1 cellular context compared by ENCODE assay signal in the genomic region with DNA sequence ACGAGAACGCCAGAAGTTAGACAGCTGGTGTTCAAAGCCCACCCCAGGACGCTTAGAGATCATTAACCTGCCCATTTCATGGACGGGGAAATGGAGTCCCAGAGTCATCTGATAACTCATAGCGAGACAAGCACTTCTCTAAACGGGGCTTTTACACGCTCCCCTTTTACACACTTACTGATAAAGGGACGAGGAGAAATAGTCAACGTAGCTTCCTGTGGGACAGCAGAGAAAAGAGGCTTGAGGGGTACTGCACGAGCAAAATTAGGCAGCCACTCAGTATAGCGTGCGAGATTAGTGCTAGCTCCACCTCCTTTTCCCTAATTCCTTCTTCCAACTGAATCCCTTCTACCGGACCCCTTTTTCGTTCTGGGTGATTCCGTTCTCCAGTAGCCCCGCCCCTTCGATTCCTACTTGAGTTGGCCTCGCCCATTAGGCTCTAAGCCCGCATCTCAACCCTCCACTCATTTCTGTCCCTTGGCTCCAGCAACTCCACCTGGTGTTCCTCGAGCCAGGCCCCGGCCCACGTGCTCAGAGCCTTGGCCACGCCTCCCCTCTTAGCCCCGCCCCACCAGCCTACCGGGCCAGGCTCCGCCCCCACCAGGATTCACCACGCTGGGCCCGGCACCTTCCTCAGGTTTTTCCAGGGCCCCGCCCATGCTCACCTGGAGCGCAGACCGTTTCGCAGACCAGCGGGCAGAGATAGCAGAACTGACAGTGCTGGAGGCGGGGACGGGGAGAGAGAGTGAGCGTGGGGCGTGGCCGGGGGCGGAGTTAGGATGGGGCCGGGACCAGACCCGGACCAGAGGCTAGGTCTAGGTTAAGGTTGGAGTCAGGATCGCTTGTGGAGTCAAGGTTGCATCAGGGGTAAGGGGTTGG.
TF ChIP-seq lines count a peak whose summit lies in the region.

No MANE protein-coding gene starts in this region.

TF ChIP-seq in K562, 482 proteins besides CTCF, POLR2A, EP300 and RAD21 (continues in another document):
- no peak for TF ChIP-seq ZFP36 (IDR thresholded peaks at IDR 0.05; ENCODE audit: low read depth, low read length, partially characterized antibody)
- TF ChIP-seq HNRNPLL (IDR thresholded peaks at IDR 0.05; ENCODE audit: low read depth, low read length, poor library complexity, severe bottlenecking) = no peak
- peak; percentile 33; the same call in 1 of the 2 replicates for TF ChIP-seq CBFA2T2 (conservative IDR thresholded peaks at IDR 0.05)
- TF ChIP-seq NFE2 (IDR thresholded peaks at IDR 0.05; ENCODE audit: low read depth) = 0 out of 2 replicates have a peak, but pooled peaks have one; percentile 1
- TF ChIP-seq, protein P1, sequence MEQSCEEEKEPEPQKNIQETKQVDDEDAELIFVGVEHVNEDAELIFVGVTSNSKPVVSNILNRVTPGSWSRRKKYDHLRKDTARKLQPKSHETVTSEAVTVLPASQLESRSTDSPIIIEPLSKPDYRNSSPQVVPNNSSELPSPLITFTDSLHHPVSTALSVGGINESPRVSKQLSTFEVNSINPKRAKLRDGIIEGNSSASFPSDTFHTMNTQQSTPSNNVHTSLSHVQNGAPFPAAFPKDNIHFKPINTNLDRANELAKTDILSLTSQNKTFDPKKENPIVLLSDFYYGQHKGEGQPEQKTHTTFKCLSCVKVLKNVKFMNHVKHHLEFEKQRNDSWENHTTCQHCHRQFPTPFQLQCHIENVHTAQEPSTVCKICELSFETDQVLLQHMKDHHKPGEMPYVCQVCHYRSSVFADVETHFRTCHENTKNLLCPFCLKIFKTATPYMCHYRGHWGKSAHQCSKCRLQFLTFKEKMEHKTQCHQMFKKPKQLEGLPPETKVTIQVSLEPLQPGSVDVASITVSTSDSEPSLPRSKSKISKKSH (CRISPR knock-in tag; IDR thresholded peaks at IDR 0.05) = no peak
- no peak for TF ChIP-seq ZNF778 (CRISPR knock-in tag; IDR thresholded peaks at IDR 0.05)
- no peak for TF ChIP-seq KAT8 (IDR thresholded peaks at IDR 0.05; ENCODE audit: low read depth)
- no peak for TF ChIP-seq CHD2 (IDR thresholded peaks at IDR 0.05; ENCODE audit: low read depth, low read length)
- no peak for TF ChIP-seq FOXP1 (CRISPR knock-in tag; IDR thresholded peaks at IDR 0.05)
- TF ChIP-seq CBX3 (IDR thresholded peaks at IDR 0.05; ENCODE audit: borderline replicate concordance in 1 of 2, low read length in 2 of 2) = 0 out of 3 replicates have a peak, but pooled peaks of 1 of the 2 experiments have one; percentile 61
- TF ChIP-seq TBP (optimal IDR thresholded peaks at IDR 0.05; ENCODE audit: low read depth, low read length) = peak; percentile 69
- TF ChIP-seq, protein P2, sequence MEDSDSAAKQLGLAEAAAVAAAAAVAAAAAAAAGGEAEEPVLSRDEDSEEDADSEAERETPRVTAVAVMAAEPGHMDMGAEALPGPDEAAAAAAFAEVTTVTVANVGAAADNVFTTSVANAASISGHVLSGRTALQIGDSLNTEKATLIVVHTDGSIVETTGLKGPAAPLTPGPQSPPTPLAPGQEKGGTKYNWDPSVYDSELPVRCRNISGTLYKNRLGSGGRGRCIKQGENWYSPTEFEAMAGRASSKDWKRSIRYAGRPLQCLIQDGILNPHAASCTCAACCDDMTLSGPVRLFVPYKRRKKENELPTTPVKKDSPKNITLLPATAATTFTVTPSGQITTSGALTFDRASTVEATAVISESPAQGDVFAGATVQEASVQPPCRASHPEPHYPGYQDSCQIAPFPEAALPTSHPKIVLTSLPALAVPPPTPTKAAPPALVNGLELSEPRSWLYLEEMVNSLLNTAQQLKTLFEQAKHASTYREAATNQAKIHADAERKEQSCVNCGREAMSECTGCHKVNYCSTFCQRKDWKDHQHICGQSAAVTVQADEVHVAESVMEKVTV (CRISPR knock-in tag; IDR thresholded peaks at IDR 0.05) = no peak
- TF ChIP-seq NCOR1 (IDR thresholded peaks at IDR 0.05) = no peak
- no peak for TF ChIP-seq SNRNP70 (optimal IDR thresholded peaks at IDR 0.05; ENCODE audit: low read depth, low read length)
- TF ChIP-seq BRCA1 (IDR thresholded peaks at IDR 0.05) = no peak
- TF ChIP-seq BRCA1 (CRISPR knock-in tag; IDR thresholded peaks at IDR 0.05) = no peak
- peak; percentile 40 for TF ChIP-seq CCNT2 (IDR thresholded peaks at IDR 0.05; ENCODE audit: borderline replicate concordance, extremely low read depth, insufficient read length, low read depth, low read length)
- peak; percentile 74; the same call in 1 of the 2 replicates for TF ChIP-seq JUN (IDR thresholded peaks at IDR 0.05; ENCODE audit: borderline replicate concordance, low read depth, low read length)
- TF ChIP-seq JUN (CRISPR knock-in tag; IDR thresholded peaks at IDR 0.05; ENCODE audit: borderline replicate concordance) = 0 out of 2 replicates have a peak, but pooled peaks have one; percentile 14
- TF ChIP-seq CSDE1 (IDR thresholded peaks at IDR 0.05) = no peak
- peak; percentile 48 for TF ChIP-seq TAF1 (IDR thresholded peaks at IDR 0.05; ENCODE audit: control insufficient read depth, extremely low read depth, insufficient read depth, low read length, severe bottlenecking)
- no peak for TF ChIP-seq ZNF311 (CRISPR knock-in tag; IDR thresholded peaks at IDR 0.05)
- no peak for TF ChIP-seq NFYB (IDR thresholded peaks at IDR 0.05; ENCODE audit: extremely low read depth, insufficient read length)
- TF ChIP-seq KDM2B (CRISPR knock-in tag; IDR thresholded peaks at IDR 0.05) = no peak
- TF ChIP-seq, protein P3, sequence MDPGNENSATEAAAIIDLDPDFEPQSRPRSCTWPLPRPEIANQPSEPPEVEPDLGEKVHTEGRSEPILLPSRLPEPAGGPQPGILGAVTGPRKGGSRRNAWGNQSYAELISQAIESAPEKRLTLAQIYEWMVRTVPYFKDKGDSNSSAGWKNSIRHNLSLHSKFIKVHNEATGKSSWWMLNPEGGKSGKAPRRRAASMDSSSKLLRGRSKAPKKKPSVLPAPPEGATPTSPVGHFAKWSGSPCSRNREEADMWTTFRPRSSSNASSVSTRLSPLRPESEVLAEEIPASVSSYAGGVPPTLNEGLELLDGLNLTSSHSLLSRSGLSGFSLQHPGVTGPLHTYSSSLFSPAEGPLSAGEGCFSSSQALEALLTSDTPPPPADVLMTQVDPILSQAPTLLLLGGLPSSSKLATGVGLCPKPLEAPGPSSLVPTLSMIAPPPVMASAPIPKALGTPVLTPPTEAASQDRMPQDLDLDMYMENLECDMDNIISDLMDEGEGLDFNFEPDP (CRISPR knock-in tag; IDR thresholded peaks at IDR 0.05) = no peak
- TF ChIP-seq HDAC2 (IDR thresholded peaks at IDR 0.05) = peak; percentile 76
- peak; percentile 97 for TF ChIP-seq ADNP (tag; IDR thresholded peaks at IDR 0.05)
- no peak for TF ChIP-seq ZNF717 (CRISPR knock-in tag; IDR thresholded peaks at IDR 0.05)
- peak in 1 of 3 experiments; percentile 49 for TF ChIP-seq YY1 (IDR thresholded peaks at IDR 0.05; ENCODE audit: borderline replicate concordance in 1 of 3, control insufficient read depth in 1 of 3, extremely low read depth in 1 of 3, insufficient read depth in 3 of 3, insufficient read length in 1 of 3, insufficient replicate concordance in 2 of 3, low read depth in 1 of 3, low read length in 2 of 3)
- TF ChIP-seq HEY1 (CRISPR knock-in tag; IDR thresholded peaks at IDR 0.05; ENCODE audit: borderline replicate concordance) = no peak
- no peak for TF ChIP-seq HOXB6 (CRISPR knock-in tag; IDR thresholded peaks at IDR 0.05; ENCODE audit: borderline replicate concordance)
- TF ChIP-seq, protein P4, sequence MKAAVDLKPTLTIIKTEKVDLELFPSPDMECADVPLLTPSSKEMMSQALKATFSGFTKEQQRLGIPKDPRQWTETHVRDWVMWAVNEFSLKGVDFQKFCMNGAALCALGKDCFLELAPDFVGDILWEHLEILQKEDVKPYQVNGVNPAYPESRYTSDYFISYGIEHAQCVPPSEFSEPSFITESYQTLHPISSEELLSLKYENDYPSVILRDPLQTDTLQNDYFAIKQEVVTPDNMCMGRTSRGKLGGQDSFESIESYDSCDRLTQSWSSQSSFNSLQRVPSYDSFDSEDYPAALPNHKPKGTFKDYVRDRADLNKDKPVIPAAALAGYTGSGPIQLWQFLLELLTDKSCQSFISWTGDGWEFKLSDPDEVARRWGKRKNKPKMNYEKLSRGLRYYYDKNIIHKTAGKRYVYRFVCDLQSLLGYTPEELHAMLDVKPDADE (conservative IDR thresholded peaks at IDR 0.05; ENCODE audit: control insufficient read depth, low read depth, low read length) = no peak; the same call in 1 of the 2 replicates
- no peak for TF ChIP-seq GABPA (tag; conservative IDR thresholded peaks at IDR 0.05; ENCODE audit: low read depth)
- TF ChIP-seq TEAD2 (tag; IDR thresholded peaks at IDR 0.05) = no peak
- no peak for TF ChIP-seq STAT5B (CRISPR knock-in tag; IDR thresholded peaks at IDR 0.05)
- TF ChIP-seq, protein P5, sequence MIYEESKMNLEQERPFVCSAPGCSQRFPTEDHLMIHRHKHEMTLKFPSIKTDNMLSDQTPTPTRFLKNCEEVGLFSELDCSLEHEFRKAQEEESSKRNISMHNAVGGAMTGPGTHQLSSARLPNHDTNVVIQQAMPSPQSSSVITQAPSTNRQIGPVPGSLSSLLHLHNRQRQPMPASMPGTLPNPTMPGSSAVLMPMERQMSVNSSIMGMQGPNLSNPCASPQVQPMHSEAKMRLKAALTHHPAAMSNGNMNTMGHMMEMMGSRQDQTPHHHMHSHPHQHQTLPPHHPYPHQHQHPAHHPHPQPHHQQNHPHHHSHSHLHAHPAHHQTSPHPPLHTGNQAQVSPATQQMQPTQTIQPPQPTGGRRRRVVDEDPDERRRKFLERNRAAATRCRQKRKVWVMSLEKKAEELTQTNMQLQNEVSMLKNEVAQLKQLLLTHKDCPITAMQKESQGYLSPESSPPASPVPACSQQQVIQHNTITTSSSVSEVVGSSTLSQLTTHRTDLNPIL (CRISPR knock-in tag; IDR thresholded peaks at IDR 0.05) = no peak
- TF ChIP-seq, protein P6, sequence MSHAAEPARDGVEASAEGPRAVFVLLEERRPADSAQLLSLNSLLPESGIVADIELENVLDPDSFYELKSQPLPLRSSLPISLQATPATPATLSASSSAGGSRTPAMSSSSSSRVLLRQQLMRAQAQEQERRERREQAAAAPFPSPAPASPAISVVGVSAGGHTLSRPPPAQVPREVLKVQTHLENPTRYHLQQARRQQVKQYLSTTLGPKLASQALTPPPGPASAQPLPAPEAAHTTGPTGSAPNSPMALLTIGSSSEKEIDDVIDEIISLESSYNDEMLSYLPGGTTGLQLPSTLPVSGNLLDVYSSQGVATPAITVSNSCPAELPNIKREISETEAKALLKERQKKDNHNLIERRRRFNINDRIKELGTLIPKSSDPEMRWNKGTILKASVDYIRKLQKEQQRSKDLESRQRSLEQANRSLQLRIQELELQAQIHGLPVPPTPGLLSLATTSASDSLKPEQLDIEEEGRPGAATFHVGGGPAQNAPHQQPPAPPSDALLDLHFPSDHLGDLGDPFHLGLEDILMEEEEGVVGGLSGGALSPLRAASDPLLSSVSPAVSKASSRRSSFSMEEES (CRISPR knock-in tag; IDR thresholded peaks at IDR 0.05) = no peak
- TF ChIP-seq, protein P7, sequence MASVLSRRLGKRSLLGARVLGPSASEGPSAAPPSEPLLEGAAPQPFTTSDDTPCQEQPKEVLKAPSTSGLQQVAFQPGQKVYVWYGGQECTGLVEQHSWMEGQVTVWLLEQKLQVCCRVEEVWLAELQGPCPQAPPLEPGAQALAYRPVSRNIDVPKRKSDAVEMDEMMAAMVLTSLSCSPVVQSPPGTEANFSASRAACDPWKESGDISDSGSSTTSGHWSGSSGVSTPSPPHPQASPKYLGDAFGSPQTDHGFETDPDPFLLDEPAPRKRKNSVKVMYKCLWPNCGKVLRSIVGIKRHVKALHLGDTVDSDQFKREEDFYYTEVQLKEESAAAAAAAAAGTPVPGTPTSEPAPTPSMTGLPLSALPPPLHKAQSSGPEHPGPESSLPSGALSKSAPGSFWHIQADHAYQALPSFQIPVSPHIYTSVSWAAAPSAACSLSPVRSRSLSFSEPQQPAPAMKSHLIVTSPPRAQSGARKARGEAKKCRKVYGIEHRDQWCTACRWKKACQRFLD (CRISPR knock-in tag; IDR thresholded peaks at IDR 0.05) = no peak
- TF ChIP-seq KLF13 (tag; IDR thresholded peaks at IDR 0.05; ENCODE audit: borderline replicate concordance, low read depth) = peak; percentile 32; the same call in 1 of the 2 replicates
- no peak for TF ChIP-seq MEF2A (IDR thresholded peaks at IDR 0.05; ENCODE audit: control insufficient read depth, low read depth, low read length)
- TF ChIP-seq CHD4 (IDR thresholded peaks at IDR 0.05; ENCODE audit: insufficient read depth, insufficient replicate concordance, low read depth, low read length, poor library complexity, severe bottlenecking) = no peak
- TF ChIP-seq RBM17 (IDR thresholded peaks at IDR 0.05; ENCODE audit: borderline replicate concordance, low read depth, low read length) = no peak
- TF ChIP-seq, protein P8, sequence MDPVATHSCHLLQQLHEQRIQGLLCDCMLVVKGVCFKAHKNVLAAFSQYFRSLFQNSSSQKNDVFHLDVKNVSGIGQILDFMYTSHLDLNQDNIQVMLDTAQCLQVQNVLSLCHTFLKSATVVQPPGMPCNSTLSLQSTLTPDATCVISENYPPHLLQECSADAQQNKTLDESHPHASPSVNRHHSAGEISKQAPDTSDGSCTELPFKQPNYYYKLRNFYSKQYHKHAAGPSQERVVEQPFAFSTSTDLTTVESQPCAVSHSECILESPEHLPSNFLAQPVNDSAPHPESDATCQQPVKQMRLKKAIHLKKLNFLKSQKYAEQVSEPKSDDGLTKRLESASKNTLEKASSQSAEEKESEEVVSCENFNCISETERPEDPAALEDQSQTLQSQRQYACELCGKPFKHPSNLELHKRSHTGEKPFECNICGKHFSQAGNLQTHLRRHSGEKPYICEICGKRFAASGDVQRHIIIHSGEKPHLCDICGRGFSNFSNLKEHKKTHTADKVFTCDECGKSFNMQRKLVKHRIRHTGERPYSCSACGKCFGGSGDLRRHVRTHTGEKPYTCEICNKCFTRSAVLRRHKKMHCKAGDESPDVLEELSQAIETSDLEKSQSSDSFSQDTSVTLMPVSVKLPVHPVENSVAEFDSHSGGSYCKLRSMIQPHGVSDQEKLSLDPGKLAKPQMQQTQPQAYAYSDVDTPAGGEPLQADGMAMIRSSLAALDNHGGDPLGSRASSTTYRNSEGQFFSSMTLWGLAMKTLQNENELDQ (CRISPR knock-in tag; IDR thresholded peaks at IDR 0.05; ENCODE audit: borderline replicate concordance) = no peak
- TF ChIP-seq SLC30A9 (CRISPR knock-in tag; IDR thresholded peaks at IDR 0.05) = no peak
- TF ChIP-seq SP2 (IDR thresholded peaks at IDR 0.05; ENCODE audit: extremely low read depth, low read depth, low read length, poor library complexity, severe bottlenecking) = no peak
- TF ChIP-seq SUPT5H (IDR thresholded peaks at IDR 0.05) = 0 out of 2 replicates have a peak, but pooled peaks have one; percentile 48
- peak; percentile 34 for TF ChIP-seq GATA2 (CRISPR knock-in tag; IDR thresholded peaks at IDR 0.05)
- no peak for TF ChIP-seq NFIC (IDR thresholded peaks at IDR 0.05)
- TF ChIP-seq TCF7L2 (IDR thresholded peaks at IDR 0.05; ENCODE audit: low read depth, low read length) = peak; percentile 59; the same call in 1 of the 2 replicates
- TF ChIP-seq TAF15 (IDR thresholded peaks at IDR 0.05; ENCODE audit: low read depth, low read length) = no peak
